ENCODE assay signal across 17 cellular contexts in the genomic region with DNA sequence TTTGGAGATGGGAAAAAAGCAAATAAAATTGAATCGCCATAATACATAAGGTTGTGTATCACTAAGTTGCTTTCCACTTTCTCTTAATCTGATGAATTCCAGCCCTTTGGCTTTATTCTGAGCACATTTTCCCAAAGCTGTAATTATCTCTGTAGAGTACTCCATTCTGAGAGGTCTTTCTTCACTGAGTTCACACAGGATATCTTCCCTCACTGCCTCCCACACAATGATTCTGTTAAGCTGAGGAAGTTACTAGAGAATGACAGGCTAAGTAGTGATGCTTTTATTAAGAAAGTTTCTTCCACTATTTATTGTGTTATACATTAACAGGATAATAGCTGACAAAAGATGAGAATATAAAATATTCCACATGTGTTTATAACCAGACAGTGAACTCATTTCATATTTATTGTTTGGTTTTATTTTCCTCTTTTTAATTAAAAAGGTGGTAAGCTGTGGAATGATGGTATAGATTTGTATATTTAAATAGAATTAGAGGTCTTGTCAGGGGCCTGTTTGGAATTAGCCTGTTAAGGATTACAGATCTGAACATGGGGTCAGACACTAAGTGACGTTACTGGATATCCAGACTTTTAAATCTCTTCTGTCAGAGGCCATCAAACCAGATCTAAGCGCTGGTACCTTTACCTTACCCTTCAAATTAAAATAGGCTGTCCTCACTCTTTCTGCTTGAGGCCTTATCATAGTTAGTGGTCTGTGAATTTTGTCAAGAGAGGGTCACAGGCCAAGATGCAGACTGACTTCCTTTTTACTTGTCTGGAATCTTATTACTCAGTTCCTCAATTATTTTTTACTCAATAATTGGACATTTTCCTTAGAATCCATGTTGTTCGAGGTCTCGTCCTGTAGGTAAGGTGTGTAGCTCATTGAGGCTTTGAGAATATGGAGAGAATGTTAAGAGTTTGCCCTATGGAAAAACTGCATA. TPM values are rescaled to one million over a fixed set of nuclear protein-coding genes. Genes with fewer than 3 reads are reported as not detected.
A peak's percentile ranks its signal among the peaks of the same experiment; 100 is the strongest.
DNase-seq lines count a peak whose midpoint lies in the region; ATAC-seq and TF ChIP-seq lines count a peak whose summit lies in the region.
"Had no signal": no experiment of that assay in that cellular context is flagged by ENCODE, and none has a peak within 500 bp of the region (broad histone marks: within the 10 kb centered on the region; RNA-seq: fewer than 3 reads in every experiment).

No MANE protein-coding gene starts in this region.

- H3K4me1 Mint-ChIP-seq in activated CD4-positive, alpha-beta memory T cell treated with anti-CD3 and anti-CD28 coated beads, Interleukin-2, amount 10 ng/mL, durations not matched to agents 7 days and 5 days, result no peaks in the 10 kb centered on the region
- H3K4me1 Mint-ChIP-seq: activated CD4-positive, alpha-beta T cell treated with anti-CD3 and anti-CD28 coated beads, Interleukin-2, amount 10 ng/mL, durations not matched to agents 24 days and 14 days had no signal

- no peaks in the 10 kb centered on the region for H3K9me3 ChIP-seq in A673 (ENCODE audit: low read depth, low read length, poor library complexity, severe bottlenecking)
- H3K9me3 ChIP-seq in heart left ventricle, result no peaks in the 10 kb centered on the region
- no peaks in the 10 kb centered on the region for H3K9me3 ChIP-seq in parathyroid adenoma (ENCODE audit: control insufficient read depth, low read length)
- H3K9me3 ChIP-seq: Peyer's patch had no signal

- 57 to 67% (median 63%) methylated on average over 5 of the region's 5 CpGs for WGBS in heart left ventricle, 4 donors

- H3K36me3 Mint-ChIP-seq in activated CD4-positive, alpha-beta memory T cell treated with anti-CD3 and anti-CD28 coated beads, Interleukin-2, amount 10 ng/mL, durations not matched to agents 7 days and 5 days (ENCODE audit: low read depth), result no peaks in the 10 kb centered on the region
- H3K36me3 Mint-ChIP-seq: stimulated activated naive B cell treated with anti-CD40 and anti-IgM and Interleukin-4, amounts not matched to agents 10 μg/mL and 1 μg/mL and 100 μg/mL, for 72 hours had no signal

- intact Hi-C loops in A673 (cut with micrococcal nuclease; ENCODE audit: unreplicated experiment), result no loop called here
- intact Hi-C loops in heart left ventricle (cut with DNase I), result loop anchor here in 7 of 10 donors (10.0 kb wide), 5 partner anchors 100 to 940 kb away; no protein-coding TSS in a partner anchor

- H3K27me3 ChIP-seq in A673 (replicated peaks; ENCODE audit: insufficient read depth, low read depth, low read length, poor library complexity), result no peaks in the 10 kb centered on the region
- H3K27me3 ChIP-seq in heart left ventricle, result no peaks in the 10 kb centered on the region
- H3K27me3 ChIP-seq in parathyroid adenoma (ENCODE audit: control insufficient read depth, insufficient read depth, low read length), result no peaks in the 10 kb centered on the region
- H3K27me3 ChIP-seq: Peyer's patch had no signal

- no peak overlapping the region for H3K9ac ChIP-seq in parathyroid adenoma

- no peaks in the 10 kb centered on the region for H3K27me3 Mint-ChIP-seq in activated CD4-positive, alpha-beta memory T cell treated with anti-CD3 and anti-CD28 coated beads, Interleukin-2, amount 10 ng/mL, durations not matched to agents 7 days and 5 days
- H3K27me3 Mint-ChIP-seq: activated CD4-positive, alpha-beta T cell treated with anti-CD3 and anti-CD28 coated beads, Interleukin-2, amount 10 ng/mL, durations not matched to agents 24 days and 14 days had no signal

- H3K9me3 Mint-ChIP-seq in activated CD4-positive, alpha-beta memory T cell treated with anti-CD3 and anti-CD28 coated beads, Interleukin-2, amount 10 ng/mL, durations not matched to agents 7 days and 5 days, result no peaks in the 10 kb centered on the region
- H3K9me3 Mint-ChIP-seq: activated CD4-positive, alpha-beta T cell treated with anti-CD3 and anti-CD28 coated beads, Interleukin-2, amount 10 ng/mL, durations not matched to agents 24 days and 14 days; stimulated activated naive B cell treated with anti-CD40 and anti-IgM and Interleukin-4, amounts not matched to agents 10 μg/mL and 1 μg/mL and 100 μg/mL, for 72 hours had no signal

- H3K4me3 ChIP-seq in A673 (ENCODE audit: low read depth, low read length, poor library complexity, severe bottlenecking) (no peak overlapping the region), heart left ventricle (no peak overlapping the region), parathyroid adenoma (ENCODE audit: low read depth, low read length) (no peak overlapping the region)
- H3K4me3 ChIP-seq: Peyer's patch had no signal

- H3K79me2 ChIP-seq in parathyroid adenoma, result peaks cover 43% of the 10 kb centered on the region

- no TSS peak for BruUV-seq in A673 (replicated peaks; lab: Mats Ljungman, UMichigan)

- TF ChIP-seq POLR2A in heart left ventricle (IDR thresholded peaks at IDR 0.05), result no peak

- no peak overlapping the region for H3K27ac Mint-ChIP-seq in activated CD4-positive, alpha-beta memory T cell treated with anti-CD3 and anti-CD28 coated beads, Interleukin-2, amount 10 ng/mL, durations not matched to agents 7 days and 5 days
- H3K27ac Mint-ChIP-seq: activated CD4-positive, alpha-beta T cell treated with anti-CD3 and anti-CD28 coated beads, Interleukin-2, amount 10 ng/mL, durations not matched to agents 24 days and 14 days; stimulated activated naive B cell treated with anti-CD40 and anti-IgM and Interleukin-4, amounts not matched to agents 10 μg/mL and 1 μg/mL and 100 μg/mL, for 72 hours had no signal

- H3K4me2 ChIP-seq in parathyroid adenoma (ENCODE audit: low read length), result no peak overlapping the region

- H3K27ac ChIP-seq in A673 (ENCODE audit: low read depth, low read length, poor library complexity, severe bottlenecking) (no peak overlapping the region), heart left ventricle (peak overlapping the region in 7 of 12 donors; percentile 14 to 71 (median 26)), parathyroid adenoma (peak overlapping the region; percentile 1)

- DNase-seq in A673 (ENCODE audit: low spot score) (peak; percentile 58), NCI-H226 (peak; percentile 75), heart left ventricle (no peak), NAMALWA (ENCODE audit: low spot score) (no peak), NCI-H510A (lab: John Stamatoyannopoulos, UW) (no peak)
- no peak for DNase-seq in activated CD4-positive, alpha-beta memory T cell treated with anti-CD3 and anti-CD28 coated beads, Interleukin-2, amount 10 ng/mL, durations not matched to agents 7 days and 5 days
- DNase-seq in stimulated activated CD4-positive, alpha-beta T cell treated with anti-CD3 and anti-CD28 coated beads, Interleukin-15, amount 100 ng/mL, for 24 hours, result no peak
- DNase-seq: activated CD4-positive, alpha-beta T cell treated with anti-CD3 and anti-CD28 coated beads, Interleukin-2, amount 10 ng/mL, durations not matched to agents 24 days and 14 days; activated T-cell treated with anti-CD3 and anti-CD28 coated beads, Interleukin-2, amount 50 U/mL, for 4 hours; erythroblast; NCI-H1105; NCI-H2227 treated with DMSO at 0.1 percent for 48 hours; Peyer's patch; retina; stimulated activated naive B cell treated with anti-CD40 and anti-IgM and Interleukin-4, amounts not matched to agents 10 μg/mL and 1 μg/mL and 100 μg/mL, for 72 hours; T-helper 2 cell had no signal

- no peak overlapping the region for H3K4me3 Mint-ChIP-seq in activated CD4-positive, alpha-beta memory T cell treated with anti-CD3 and anti-CD28 coated beads, Interleukin-2, amount 10 ng/mL, durations not matched to agents 7 days and 5 days
- H3K4me3 Mint-ChIP-seq: activated CD4-positive, alpha-beta T cell treated with anti-CD3 and anti-CD28 coated beads, Interleukin-2, amount 10 ng/mL, durations not matched to agents 24 days and 14 days; activated T-cell treated with anti-CD3 and anti-CD28 coated beads, Interleukin-2, amount 50 U/mL, for 4 hours; stimulated activated naive B cell treated with anti-CD40 and anti-IgM and Interleukin-4, amounts not matched to agents 10 μg/mL and 1 μg/mL and 100 μg/mL, for 72 hours had no signal

- H2AFZ ChIP-seq in parathyroid adenoma, result no peak overlapping the region

- TF ChIP-seq CTCF in A673 (conservative IDR thresholded peaks at IDR 0.05; ENCODE audit: low read depth, low read length), result no peak
- TF ChIP-seq CTCF in heart left ventricle (IDR thresholded peaks at IDR 0.05), result no peak
- TF ChIP-seq CTCF in parathyroid adenoma (IDR thresholded peaks at IDR 0.05), result no peak

- H3K4me1 ChIP-seq in A673 (ENCODE audit: insufficient read depth, low read length, poor library complexity, severe bottlenecking) (peaks cover 70% of the 10 kb centered on the region), heart left ventricle (peaks cover 0 to 73% (median 41%) of the 10 kb centered on the region in 12 donors), parathyroid adenoma (peaks cover 24% of the 10 kb centered on the region)
- H3K4me1 ChIP-seq: Peyer's patch had no signal

- POLR2A ChIA-PET in A673 (lab: Charles Lee; ENCODE audit: low non-redundant PET), result interaction anchor here (0.6 kb wide), 1 partner anchor 124 kb away, joined by 7 read pairs; no protein-coding TSS in a partner anchor
- POLR2A ChIA-PET in activated CD4-positive, alpha-beta memory T cell treated with anti-CD3 and anti-CD28 coated beads, Interleukin-2, amount 10 ng/mL, durations not matched to agents 7 days and 5 days (lab: Charles Lee), result no interaction called here

- H3K36me3 ChIP-seq in A673 (ENCODE audit: insufficient read depth, low read length, poor library complexity, severe bottlenecking) (peaks cover 9% of the 10 kb centered on the region), heart left ventricle (no peaks in the 10 kb centered on the region), parathyroid adenoma (ENCODE audit: control insufficient read depth, insufficient read depth, low read length) (no peaks in the 10 kb centered on the region)
- H3K36me3 ChIP-seq: Peyer's patch had no signal

- peak in 3 of 4 donors; percentile 37 to 73 (median 55) for ATAC-seq in heart left ventricle
- ATAC-seq: activated T-cell treated with anti-CD3 and anti-CD28 coated beads, Interleukin-2, amount 50 U/mL, for 4 hours; stimulated activated naive B cell treated with anti-CD40 and anti-IgM and Interleukin-4, amounts not matched to agents 10 μg/mL and 1 μg/mL and 100 μg/mL, for 72 hours had no signal

- CTCF ChIA-PET in A673 (lab: Charles Lee), result no interaction called here
- CTCF ChIA-PET in activated CD4-positive, alpha-beta memory T cell treated with anti-CD3 and anti-CD28 coated beads, Interleukin-2, amount 10 ng/mL, durations not matched to agents 7 days and 5 days (lab: Charles Lee), result no interaction called here

RNA-seq across cellular contexts. Expression of a gene that starts 8.4 kb away (rescaled TPM):
- total RNA-seq in A673 (2021) (69.6 and 74.8 TPM in 2 replicates), heart left ventricle (10 to 100 TPM; 10.7 to 36.4 (median 18.7) TPM)
- polyA plus RNA-seq in heart left ventricle, result 1 to 10 TPM; 3.4 to 7.2 TPM
- not detected for total RNA-seq in activated CD4-positive, alpha-beta memory T cell treated with anti-CD3 and anti-CD28 coated beads, Interleukin-2, amount 10 ng/mL, durations not matched to agents 7 days and 5 days
- total RNA-seq: activated CD4-positive, alpha-beta T cell treated with anti-CD3 and anti-CD28 coated beads, Interleukin-2, amount 10 ng/mL, durations not matched to agents 24 days and 14 days had no signal

Comparison
In these comparisons a context has a peak if more than half of its experiments do, and no peak if none do; other contexts are left out.
1. DNase-seq: peak in A673 (single experiment) and NCI-H226 (single experiment); none in heart left ventricle (0 of 5), NAMALWA (single experiment), activated CD4-positive, alpha-beta memory T cell treated with anti-CD3 and anti-CD28 coated beads, Interleukin-2, amount 10 ng/mL, durations not matched to agents 7 days and 5 days (single experiment), stimulated activated CD4-positive, alpha-beta T cell treated with anti-CD3 and anti-CD28 coated beads, Interleukin-15, amount 100 ng/mL, for 24 hours (single experiment) and NCI-H510A (single experiment).
2. RNA of a gene that starts 8.4 kb away (total RNA-seq): 69.6 to 74.8 TPM in A673 and 10.7 to 36.4 TPM in heart left ventricle; not detected in activated CD4-positive, alpha-beta memory T cell treated with anti-CD3 and anti-CD28 coated beads, Interleukin-2, amount 10 ng/mL, durations not matched to agents 7 days and 5 days; every median in the first group is over 10 times any median in the second.